ENCODE assay signal across 9 cellular contexts in genomic region chr14:61474671-61475070, GRCh38.
DNase-seq lines count a peak whose midpoint lies in the region; ATAC-seq, FAIRE-seq and TF ChIP-seq lines count a peak whose summit lies in the region.
"Had no signal": no experiment of that assay in that cellular context is flagged by ENCODE, and none has a peak within 500 bp of the region (broad histone marks: within the 10 kb centered on the region; RNA-seq: fewer than 3 reads in every experiment).

No MANE protein-coding gene starts in this region.

- peaks cover 3% of the 10 kb centered on the region for H3K9me3 Mint-ChIP-seq in activated T-cell treated with anti-CD3 and anti-CD28 coated beads, Interleukin-2, amount 50 U/mL, for 24 hours
- H3K9me3 Mint-ChIP-seq in type B pancreatic cell, result no peaks in the 10 kb centered on the region

- no peak for TF ChIP-seq EP300 in stomach (IDR thresholded peaks at IDR 0.05)

- intact Hi-C loops in esophagus squamous epithelium (cut with DNase I) (loop anchor here (10.0 kb wide), 1 partner anchor 220 kb away; the partner anchor contains the start of gene HIF1A), stomach (cut with DNase I; ENCODE audit: low total_unique reads) (no loop called here)

- TF ChIP-seq POLR2A in esophagus squamous epithelium (IDR thresholded peaks at IDR 0.05) (no peak), stomach (IDR thresholded peaks at IDR 0.05) (no peak)

- no peaks in the 10 kb centered on the region for H3K27me3 Mint-ChIP-seq in activated T-cell treated with anti-CD3 and anti-CD28 coated beads, Interleukin-2, amount 50 U/mL, for 24 hours
- H3K27me3 Mint-ChIP-seq in type B pancreatic cell, result no peaks in the 10 kb centered on the region

- H3K9me3 ChIP-seq in RWPE2 (ENCODE audit: severe bottlenecking) (no peaks in the 10 kb centered on the region), esophagus squamous epithelium (no peaks in the 10 kb centered on the region), stomach (no peaks in the 10 kb centered on the region)

- H3K4me1 ChIP-seq in RWPE2 (ENCODE audit: insufficient read depth, poor library complexity, severe bottlenecking) (peaks cover 73% of the 10 kb centered on the region), esophagus squamous epithelium (peaks cover 42 to 100% (median 78%) of the 10 kb centered on the region in 3 donors), stomach (peaks cover 57 to 100% (median 70%) of the 10 kb centered on the region in 4 donors)

- peaks cover 62% of the 10 kb centered on the region for H3K36me3 Mint-ChIP-seq in activated T-cell treated with anti-CD3 and anti-CD28 coated beads, Interleukin-2, amount 50 U/mL, for 24 hours (ENCODE audit: low read depth)
- H3K36me3 Mint-ChIP-seq in type B pancreatic cell, result no peaks in the 10 kb centered on the region

- peak overlapping the region; percentile 97 for H3K27ac Mint-ChIP-seq in activated T-cell treated with anti-CD3 and anti-CD28 coated beads, Interleukin-2, amount 50 U/mL, for 24 hours
- H3K27ac Mint-ChIP-seq in type B pancreatic cell, result no peak overlapping the region

- TF ChIP-seq CTCF in RWPE2 (IDR thresholded peaks at IDR 0.05; ENCODE audit: poor library complexity, severe bottlenecking) (no peak), esophagus squamous epithelium (IDR thresholded peaks at IDR 0.05) (no peak), stomach (IDR thresholded peaks at IDR 0.05) (no peak), type B pancreatic cell (conservative IDR thresholded peaks at IDR 0.05) (no peak)

- H3K36me3 ChIP-seq in RWPE2 (ENCODE audit: low read depth) (no peaks in the 10 kb centered on the region), esophagus squamous epithelium (no peaks in the 10 kb centered on the region), stomach (no peaks in the 10 kb centered on the region)

- no peak for FAIRE-seq in RCC 7860 (lab: Jason Lieb, UNC)
- no peak for FAIRE-seq in GM19239 (lab: Jason Lieb, UNC)

- 75 to 84% methylated on average over 3 of the region's 3 CpGs for WGBS in esophagus squamous epithelium, 2 donors
- WGBS in stomach, 5 donors, result 72 to 91% (median 85%) methylated on average over 3 of the region's 3 CpGs

- DNase-seq in activated T-cell treated with anti-CD3 and anti-CD28 coated beads, Interleukin-2, amount 50 U/mL, for 24 hours, result no peak
- DNase-seq in activated T-cell treated with anti-CD3 and anti-CD28 coated beads, Interleukin-2, amount 50 U/mL, for 1 hour, result no peak
- DNase-seq in RWPE2 (ENCODE audit: low spot score), result no peak
- DNase-seq in esophagus squamous epithelium (lab: John Stamatoyannopoulos, UW), result no peak
- no peak for DNase-seq in stomach
- DNase-seq in RCC 7860 (ENCODE audit: low spot score), result no peak
- DNase-seq in GM19239 (ENCODE audit: insufficient read length, low spot score), result no peak
- DNase-seq in type B pancreatic cell (ENCODE audit: extremely low spot score, unreplicated experiment), result no peak

- H3K4me3 ChIP-seq in RWPE2 (ENCODE audit: severe bottlenecking) (no peak overlapping the region), esophagus squamous epithelium (no peak overlapping the region), stomach (no peak overlapping the region)

- ATAC-seq in RWPE2 (ENCODE audit: low read depth), result no peak
- ATAC-seq: Panc1 had no signal

- H3K4me3 Mint-ChIP-seq in activated T-cell treated with anti-CD3 and anti-CD28 coated beads, Interleukin-2, amount 50 U/mL, for 24 hours, result no peak overlapping the region
- no peak overlapping the region for H3K4me3 Mint-ChIP-seq in type B pancreatic cell

- H3K27me3 ChIP-seq in RWPE2 (ENCODE audit: insufficient read depth, poor library complexity, severe bottlenecking) (no peaks in the 10 kb centered on the region), esophagus squamous epithelium (no peaks in the 10 kb centered on the region), stomach (no peaks in the 10 kb centered on the region)

- peaks cover 95% of the 10 kb centered on the region for H3K4me1 Mint-ChIP-seq in activated T-cell treated with anti-CD3 and anti-CD28 coated beads, Interleukin-2, amount 50 U/mL, for 24 hours (ENCODE audit: low read depth)
- peaks cover 54% of the 10 kb centered on the region for H3K4me1 Mint-ChIP-seq in type B pancreatic cell (ENCODE audit: unreplicated experiment)

- H3K27ac ChIP-seq in RWPE2 (ENCODE audit: poor library complexity, severe bottlenecking) (peak overlapping the region; percentile 97), esophagus squamous epithelium (peak overlapping the region in 3 of 4 donors; percentile 73 to 87 (median 85)), stomach (peak overlapping the region in 4 of 5 donors; percentile 82 to 95 (median 86))
